ENCODE assay signal across 10 cellular contexts in the genomic region with DNA sequence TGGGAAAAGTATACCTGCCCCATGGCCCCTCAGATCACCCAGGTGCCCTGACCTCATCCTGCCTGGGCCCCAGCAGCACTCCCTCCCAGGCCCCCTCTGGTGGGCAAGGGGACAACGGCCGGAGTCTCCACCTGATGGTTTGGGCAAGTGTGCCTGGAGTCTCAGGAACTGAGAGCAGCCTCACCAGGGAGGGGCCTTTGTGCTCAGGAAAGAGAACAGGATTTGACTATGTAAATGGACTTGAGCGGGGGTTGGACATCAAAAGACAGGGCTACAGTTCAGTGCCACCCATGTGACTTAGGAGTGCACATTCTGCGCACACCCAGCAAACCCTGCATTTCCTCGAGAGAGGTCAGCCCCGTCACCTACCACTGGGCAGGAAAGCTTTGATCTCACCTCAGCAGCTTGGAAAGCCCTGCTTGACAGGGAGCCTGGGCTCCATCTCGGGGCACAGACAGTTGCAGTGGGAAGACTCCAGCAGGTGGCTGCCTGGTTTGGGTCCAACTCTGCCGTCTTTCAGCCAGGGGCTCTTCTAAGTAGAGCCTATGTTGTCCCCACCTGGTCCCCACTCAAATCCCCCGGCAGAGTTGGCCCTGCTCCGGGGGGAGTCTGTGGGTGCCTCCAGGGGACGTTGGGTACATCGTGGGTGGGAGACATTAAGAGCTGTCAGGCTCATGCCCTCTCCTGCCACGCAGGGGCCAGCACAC. TPM values are rescaled to one million over a fixed set of nuclear protein-coding genes. Genes with fewer than 3 reads are reported as not detected.
DNase-seq lines count a peak whose midpoint lies in the region; ATAC-seq lines count a peak whose summit lies in the region.
"Had no signal": no experiment of that assay in that cellular context is flagged by ENCODE, and none has a peak within 500 bp of the region (broad histone marks: within the 10 kb centered on the region; RNA-seq: fewer than 3 reads in every experiment).

No MANE protein-coding gene starts in this region.

- H3K27me3 ChIP-seq in mucosa of rectum (ENCODE audit: control insufficient read depth in 2 of 2, insufficient read depth in 2 of 2, low read length in 2 of 2) (no peaks in the 10 kb centered on the region), MG63 (no peaks in the 10 kb centered on the region)
- H3K27me3 ChIP-seq: adrenal gland, pancreas had no signal

- peaks cover 22 to 32% of the 10 kb centered on the region in 2 donors for H3K4me1 ChIP-seq in mucosa of rectum (ENCODE audit: control insufficient read depth in 2 of 2, insufficient read depth in 2 of 2, low read length in 2 of 2)
- H3K4me1 ChIP-seq: adrenal gland, pancreas had no signal

- ATAC-seq in HG02642 (IDR thresholded peaks at IDR 0.05; ENCODE audit: poor library complexity, unreplicated experiment) = peak; percentile 48
- peak; percentile 14 for ATAC-seq in T-helper 17 cell

- no peak overlapping the region for H3K9ac ChIP-seq in mucosa of rectum (ENCODE audit: low read depth in 1 of 2, low read length in 2 of 2)

- H3K36me3 ChIP-seq in mucosa of rectum (ENCODE audit: control insufficient read depth in 2 of 2, insufficient read depth in 2 of 2, low read length in 2 of 2) (peaks cover 0 to 4% of the 10 kb centered on the region in 2 donors), MG63 (no peaks in the 10 kb centered on the region)
- H3K36me3 ChIP-seq: adrenal gland, pancreas had no signal

- CTCF ChIA-PET in activated naive CD4-positive, alpha-beta T cell treated with anti-CD3 and anti-CD28 coated beads, Interleukin-2, amount 10 ng/mL, durations not matched to agents 7 days and 5 days (lab: Charles Lee) = interaction anchor here (0.6 to 1.5 kb wide), 2 partner anchors 20 to 187 kb away, joined by 3 read pairs; no protein-coding TSS in a partner anchor

- peak; percentile 56 for DNase-seq in activated naive CD4-positive, alpha-beta T cell treated with anti-CD3 and anti-CD28 coated beads, Interleukin-2, amount 10 ng/mL, durations not matched to agents 7 days and 5 days
- no peak for DNase-seq in activated naive CD4-positive, alpha-beta T cell treated with anti-CD3 and anti-CD28 coated beads, Interleukin-2, amount 50 U/mL, for 16 hours
- DNase-seq in T-helper 17 cell = no peak
- no peak for DNase-seq in MG63
- no peak for DNase-seq in dedifferentiated amniotic fluid mesenchymal stem cell (ENCODE audit: extremely low spot score)
- no peak for DNase-seq in stimulated activated CD4-positive, alpha-beta T cell treated with anti-CD3 and anti-CD28 coated beads, Interleukin-12 subunit alpha, Interleukin-12 subunit beta, amount 100 ng/mL, for 4 hours

- peaks cover 58% of the 10 kb centered on the region for H3K4me1 Mint-ChIP-seq in activated naive CD4-positive, alpha-beta T cell treated with anti-CD3 and anti-CD28 coated beads, Interleukin-2, amount 10 ng/mL, durations not matched to agents 7 days and 5 days
- H3K4me1 Mint-ChIP-seq in T-helper 17 cell = peaks cover 48% of the 10 kb centered on the region

- H3K9me3 ChIP-seq in T-helper 17 cell (ENCODE audit: control insufficient read depth, low read length, poor library complexity, severe bottlenecking) (no peaks in the 10 kb centered on the region), mucosa of rectum (ENCODE audit: control insufficient read depth in 2 of 2, low read length in 2 of 2) (no peaks in the 10 kb centered on the region), MG63 (no peaks in the 10 kb centered on the region)
- H3K9me3 ChIP-seq: adrenal gland, pancreas had no signal

- H3K4me3 ChIP-seq in mucosa of rectum (ENCODE audit: low read length in 2 of 2) (peak overlapping the region in 1 of 2 donors; percentile 78), MG63 (no peak overlapping the region)
- H3K4me3 ChIP-seq: pancreas had no signal

- H3K27ac Mint-ChIP-seq in activated naive CD4-positive, alpha-beta T cell treated with anti-CD3 and anti-CD28 coated beads, Interleukin-2, amount 10 ng/mL, durations not matched to agents 7 days and 5 days = peak overlapping the region; percentile 85
- peak overlapping the region; percentile 96 for H3K27ac Mint-ChIP-seq in T-helper 17 cell

- H3K4me3 Mint-ChIP-seq in activated naive CD4-positive, alpha-beta T cell treated with anti-CD3 and anti-CD28 coated beads, Interleukin-2, amount 10 ng/mL, durations not matched to agents 7 days and 5 days = peak overlapping the region; percentile 98
- peak overlapping the region; percentile 91 for H3K4me3 Mint-ChIP-seq in T-helper 17 cell

- peaks cover 55% of the 10 kb centered on the region for H3K36me3 Mint-ChIP-seq in activated naive CD4-positive, alpha-beta T cell treated with anti-CD3 and anti-CD28 coated beads, Interleukin-2, amount 10 ng/mL, durations not matched to agents 7 days and 5 days
- H3K36me3 Mint-ChIP-seq in T-helper 17 cell (ENCODE audit: low read depth) = peaks cover under 1% of the 10 kb centered on the region

- H3K27me3 Mint-ChIP-seq in activated naive CD4-positive, alpha-beta T cell treated with anti-CD3 and anti-CD28 coated beads, Interleukin-2, amount 10 ng/mL, durations not matched to agents 7 days and 5 days = no peaks in the 10 kb centered on the region
- H3K27me3 Mint-ChIP-seq in T-helper 17 cell = no peaks in the 10 kb centered on the region

- H3K27ac ChIP-seq in mucosa of rectum (ENCODE audit: low read depth in 2 of 2, low read length in 2 of 2) = peak overlapping the region; percentile 49 to 86
- H3K27ac ChIP-seq: pancreas had no signal

- H3K9me3 Mint-ChIP-seq in activated naive CD4-positive, alpha-beta T cell treated with anti-CD3 and anti-CD28 coated beads, Interleukin-2, amount 10 ng/mL, durations not matched to agents 7 days and 5 days = no peaks in the 10 kb centered on the region

RNA-seq across cellular contexts. Expression of a gene that starts 3.3 kb away (rescaled TPM):
- 100 to 1,000 TPM; 163 to 184 TPM for total RNA-seq in T-helper 17 cell
- total RNA-seq in MG63 (2014; rRNA removed; shearing (Covaris generic); ENCODE audit: low replicate concordance) = not detected in 2 replicates

RNA-seq across cellular contexts. Expression of a gene that starts 30.9 kb away (rescaled TPM):
- not detected for total RNA-seq in T-helper 17 cell
- total RNA-seq in MG63 (2014; rRNA removed; shearing (Covaris generic); ENCODE audit: low replicate concordance) = not detected in 2 replicates
- total RNA-seq: adrenal gland, pancreas had no signal

RNA-seq across cellular contexts. Expression of a gene that starts 50.4 kb away (rescaled TPM):
- not detected for total RNA-seq in T-helper 17 cell
- 26.1 and 52.2 TPM in 2 replicates for total RNA-seq in MG63 (2014; rRNA removed; shearing (Covaris generic); ENCODE audit: low replicate concordance)

Comparison
In these comparisons a context has a peak if more than half of its experiments do, and no peak if none do; other contexts are left out.
1. RNA of a gene that starts 3.3 kb away (total RNA-seq): 163 to 184 TPM in T-helper 17 cell; not detected in MG63; every median in the first group is over 100 times any median in the second.
2. RNA of a gene that starts 50.4 kb away (total RNA-seq): 26.1 to 52.2 TPM in MG63; not detected in T-helper 17 cell; every median in the first group is over 10 times any median in the second.